8 cellular contexts compared by ENCODE assay signal in the genomic region with DNA sequence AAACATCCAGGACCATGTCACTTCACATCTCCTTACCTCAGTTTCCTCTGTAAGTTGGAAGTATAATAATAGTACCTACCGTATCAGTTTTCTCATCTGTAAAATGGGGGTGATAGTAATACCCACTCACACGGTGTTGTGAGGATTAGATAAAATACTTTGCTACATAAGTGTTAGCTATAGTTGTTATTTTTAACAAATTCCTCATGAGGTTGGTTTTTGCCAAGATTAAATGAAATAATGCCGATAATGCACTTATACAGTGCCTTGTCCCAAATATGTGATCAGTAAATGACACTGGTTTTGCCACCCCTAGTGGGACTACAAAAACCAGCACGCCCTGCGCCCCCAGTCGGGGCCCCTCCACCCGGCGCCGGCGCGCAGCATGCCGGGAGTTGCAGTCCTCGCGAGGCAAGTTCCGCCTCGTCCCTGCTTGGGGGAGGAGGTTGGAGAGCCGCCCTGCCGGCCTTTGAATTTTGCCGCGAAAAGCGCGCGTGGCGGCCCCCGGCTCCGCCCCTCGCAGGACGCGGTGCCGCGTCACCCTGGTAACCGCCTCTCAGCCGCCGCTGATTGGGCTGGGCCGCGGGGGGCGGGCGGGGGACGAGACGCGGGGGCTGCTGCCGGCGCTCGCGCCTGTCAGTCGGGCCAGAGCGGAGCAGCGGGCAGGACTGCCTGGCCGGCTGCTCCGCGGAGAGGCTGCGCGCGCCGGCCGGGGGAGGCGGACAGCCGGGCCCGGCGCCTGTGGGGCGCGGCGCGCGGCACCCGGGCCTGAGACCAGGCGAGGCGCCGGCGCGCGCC.
DNase-seq lines count a peak whose midpoint lies in the region; ATAC-seq and TF ChIP-seq lines count a peak whose summit lies in the region.

Gene FAM222A (plus strand): TSS at position 639 of the 798 bp plus-strand sequence. CDS start 30,322 bp downstream, outside the sequence.

- peak; percentile 88 for ATAC-seq in GM19035 (IDR thresholded peaks at IDR 0.05; ENCODE audit: unreplicated experiment)
- ATAC-seq in HG03342 (IDR thresholded peaks at IDR 0.05; ENCODE audit: unreplicated experiment) = peak; percentile 89
- peak; percentile 93 to 95 for ATAC-seq in activated CD4-positive, CD25-positive, alpha-beta regulatory T cell treated with anti-CD3 and anti-CD28 coated beads, Interleukin-2, amount 50 U/mL, for 24 hours

- DNase-seq in AG10803 (ENCODE audit: low read depth) (peak; percentile 93), NCI-H446 (lab: John Stamatoyannopoulos, UW) (peak; percentile 84 to 95), cerebellar nuclear complex (lab: John Stamatoyannopoulos, UW) (peak; percentile 92 to 93), islet precursor cell (peak; percentile 100)
- DNase-seq in stimulated activated CD4-positive, alpha-beta T cell treated with anti-CD3 and anti-CD28 coated beads, Interleukin-12 subunit alpha, Interleukin-12 subunit beta, amount 100 ng/mL, for 4 hours = peak; percentile 95

- TF ChIP-seq CTCF in AG10803 (conservative IDR thresholded peaks at IDR 0.05; ENCODE audit: low read length) = peak; percentile 23

- H3K4me3 ChIP-seq in AG10803 (ENCODE audit: low read length) = peak within 1 kb of the TSS; percentile 49

Comparison
In these comparisons a context has a peak if more than half of its experiments do, and no peak if none do; other contexts are left out.
1. Peak in every context shown above with its lines: DNase-seq, ATAC-seq and H3K4me3 ChIP-seq.